15 cellular contexts compared by ENCODE assay signal in genomic region chr18:34120294-34120693, GRCh38.
DNase-seq lines count a peak whose midpoint lies in the region; ATAC-seq, FAIRE-seq and TF ChIP-seq lines count a peak whose summit lies in the region.
"Had no signal": no experiment of that assay in that cellular context is flagged by ENCODE, and none has a peak within 500 bp of the region (broad histone marks: within the 10 kb centered on the region; RNA-seq: fewer than 3 reads in every experiment).

No MANE protein-coding gene starts in this region.

- DNase-seq in OCI-LY7 (ENCODE audit: low spot score) (no peak), astrocyte (ENCODE audit: low read depth) (peak; percentile 41), kidney glomerular epithelial cell (lab: John Stamatoyannopoulos, UW) (peak; percentile 24), smooth muscle cell (lab: John Stamatoyannopoulos, UW; ENCODE audit: unreplicated experiment) (no peak), NCI-H526 (lab: John Stamatoyannopoulos, UW) (no peak), NCI-H146 (lab: John Stamatoyannopoulos, UW) (no peak)
- DNase-seq: Caco-2; CD4-positive, CD25-positive, alpha-beta regulatory T cell; H9; IMR-90; NCI-H2029 treated with DMSO at 0.1 percent for 48 hours had no signal

- no peak for TF ChIP-seq CTCF in OCI-LY7 (conservative IDR thresholded peaks at IDR 0.05; ENCODE audit: low read length)
- no peak for TF ChIP-seq CTCF in astrocyte (IDR thresholded peaks at IDR 0.05; ENCODE audit: insufficient read depth, low read depth, low read length)
- TF ChIP-seq CTCF in smooth muscle cell (IDR thresholded peaks at IDR 0.05; ENCODE audit: borderline replicate concordance, insufficient read depth, poor library complexity, severe bottlenecking): no peak

- no peak overlapping the region for H3K4me3 Mint-ChIP-seq in astrocyte (ENCODE audit: unreplicated experiment)
- H3K4me3 Mint-ChIP-seq: B cell; CD4-positive, CD25-positive, alpha-beta regulatory T cell; H9 had no signal

- WGBS in smooth muscle cell (ENCODE audit: low lambda C conversion rate): 69% methylated on average over 1 of the region's 1 CpG

- H3K9me3 Mint-ChIP-seq in astrocyte (ENCODE audit: unreplicated experiment): no peaks in the 10 kb centered on the region
- H3K9me3 Mint-ChIP-seq: CD4-positive, CD25-positive, alpha-beta regulatory T cell; H9 had no signal

- H3K27ac ChIP-seq in OCI-LY7 (ENCODE audit: low read depth, low read length, poor library complexity, severe bottlenecking) (no peak overlapping the region), astrocyte (ENCODE audit: low read depth, low read length) (no peak overlapping the region), smooth muscle cell (ENCODE audit: low read depth) (no peak overlapping the region)

- H3K4me1 Mint-ChIP-seq in astrocyte (ENCODE audit: low read depth, unreplicated experiment): peaks cover 21% of the 10 kb centered on the region
- H3K4me1 Mint-ChIP-seq: B cell; CD4-positive, CD25-positive, alpha-beta regulatory T cell had no signal

- H3K9me2 ChIP-seq in OCI-LY7 (ENCODE audit: insufficient read depth, low read length): no peaks in the 10 kb centered on the region

- no peak for FAIRE-seq in astrocyte (lab: Jason Lieb, UNC)

- H3K79me2 ChIP-seq in OCI-LY7 (ENCODE audit: insufficient read depth, low read depth, low read length) (no peaks in the 10 kb centered on the region), astrocyte (ENCODE audit: insufficient read depth, low read length) (no peaks in the 10 kb centered on the region), smooth muscle cell (ENCODE audit: low read depth) (no peaks in the 10 kb centered on the region)

- H3K4me1 ChIP-seq in OCI-LY7 (ENCODE audit: insufficient read depth, low read length, poor library complexity, severe bottlenecking) (peaks cover 13% of the 10 kb centered on the region), astrocyte (ENCODE audit: insufficient read depth, low read length) (peaks cover 4% of the 10 kb centered on the region), smooth muscle cell (ENCODE audit: low read depth) (peaks cover 13% of the 10 kb centered on the region)
- H3K4me1 ChIP-seq: Caco-2 had no signal

- H3K4me3 ChIP-seq in OCI-LY7 (ENCODE audit: low read depth, low read length, poor library complexity, severe bottlenecking): no peak overlapping the region
- H3K4me3 ChIP-seq in astrocyte (ENCODE audit: insufficient read depth, low read depth, low read length): no peak overlapping the region
- no peak overlapping the region for H3K4me3 ChIP-seq in smooth muscle cell

- no peak for ATAC-seq in HG02870 (IDR thresholded peaks at IDR 0.05; ENCODE audit: unreplicated experiment)
- ATAC-seq: Panc1, Right ventricle myocardium inferior had no signal

- H3K9ac ChIP-seq in astrocyte (ENCODE audit: low read length) (no peak overlapping the region), smooth muscle cell (ENCODE audit: low read depth) (no peak overlapping the region)

- CTCF ChIA-PET in OCI-LY7 (lab: Charles Lee; ENCODE audit: unreplicated experiment): no interaction called here

- H2AFZ ChIP-seq in OCI-LY7 (ENCODE audit: low read length): 0 out of 2 replicates have a peak overlapping the region, but pooled peaks have one; percentile 31
- H2AFZ ChIP-seq in astrocyte (ENCODE audit: low read depth, low read length): no peak overlapping the region
- no peak overlapping the region for H2AFZ ChIP-seq in smooth muscle cell (ENCODE audit: low read depth)

- H4K20me1 ChIP-seq in OCI-LY7 (ENCODE audit: insufficient read depth, low read length) (no peaks in the 10 kb centered on the region), astrocyte (ENCODE audit: insufficient read depth, low read length) (no peaks in the 10 kb centered on the region), smooth muscle cell (ENCODE audit: low read depth) (no peaks in the 10 kb centered on the region)

- H3F3A ChIP-seq in smooth muscle cell (ENCODE audit: low read depth): no peaks in the 10 kb centered on the region

- H3K36me3 ChIP-seq in OCI-LY7 (ENCODE audit: insufficient read depth, low read length): no peaks in the 10 kb centered on the region
- no peaks in the 10 kb centered on the region for H3K36me3 ChIP-seq in astrocyte (ENCODE audit: insufficient read depth, low read length)
- no peaks in the 10 kb centered on the region for H3K36me3 ChIP-seq in smooth muscle cell (ENCODE audit: low read depth)

- no peak overlapping the region for H3K27ac Mint-ChIP-seq in astrocyte (ENCODE audit: unreplicated experiment)
- H3K27ac Mint-ChIP-seq: B cell; CD4-positive, CD25-positive, alpha-beta regulatory T cell; H9 had no signal

- H3K4me2 ChIP-seq in OCI-LY7 (ENCODE audit: low read length) (no peak overlapping the region), astrocyte (ENCODE audit: low read length) (peak overlapping the region; percentile 30), smooth muscle cell (peak overlapping the region; percentile 3)

- H3K27me3 ChIP-seq in astrocyte (ENCODE audit: insufficient read depth, low read length): no peaks in the 10 kb centered on the region
- no peaks in the 10 kb centered on the region for H3K27me3 ChIP-seq in smooth muscle cell (ENCODE audit: low read depth)

- intact Hi-C loops in OCI-LY7 (cut with micrococcal nuclease; ENCODE audit: unreplicated experiment): loop anchor here (10.0 kb wide), 1 partner anchor 205 kb away; no protein-coding TSS in a partner anchor

- H3K36me3 Mint-ChIP-seq in astrocyte (ENCODE audit: low read depth, unreplicated experiment): no peaks in the 10 kb centered on the region
- H3K36me3 Mint-ChIP-seq: CD4-positive, CD25-positive, alpha-beta regulatory T cell had no signal

- BruUV-seq in OCI-LY7 (replicated peaks; lab: Mats Ljungman, UMichigan): no TSS peak

- POLR2A ChIA-PET in OCI-LY7 (lab: Charles Lee): no interaction called here

- H3K27me3 Mint-ChIP-seq in astrocyte (ENCODE audit: low read depth, unreplicated experiment): no peaks in the 10 kb centered on the region
- H3K27me3 Mint-ChIP-seq: B cell; CD4-positive, CD25-positive, alpha-beta regulatory T cell had no signal

- H3K9me3 ChIP-seq in OCI-LY7 (ENCODE audit: low read length): no peaks in the 10 kb centered on the region
- H3K9me3 ChIP-seq in astrocyte (ENCODE audit: insufficient read depth, low read depth, low read length): no peaks in the 10 kb centered on the region
- H3K9me3 ChIP-seq in smooth muscle cell (replicated peaks; ENCODE audit: low read depth): no peaks in the 10 kb centered on the region
- H3K9me3 ChIP-seq: Caco-2 had no signal

Comparison
In these comparisons a context has a peak if more than half of its experiments do, and no peak if none do; other contexts are left out.
1. DNase-seq: peak in astrocyte (single experiment) and kidney glomerular epithelial cell (single experiment); none in OCI-LY7 (single experiment), smooth muscle cell (single experiment), NCI-H526 (0 of 2) and NCI-H146 (single experiment).